In genomic region chr2:194382221-194382620, GRCh38 we compare ENCODE assay signal across 33 cellular contexts.
"Had no signal": no experiment of that assay in that cellular context is flagged by ENCODE, and none has a peak within 500 bp of the region (broad histone marks: within the 10 kb centered on the region; RNA-seq: fewer than 3 reads in every experiment).

No MANE protein-coding gene starts in this region.

- H3K9me3 ChIP-seq: adrenal gland, ascending aorta, body of pancreas had no signal

- H3K27me3 ChIP-seq: adrenal gland, ascending aorta, body of pancreas, brain microvascular endothelial cell, breast epithelium, cardiac muscle cell had no signal

- H3K27ac ChIP-seq: adrenal gland, ascending aorta, body of pancreas, brain microvascular endothelial cell, breast epithelium, cardiac muscle cell had no signal

- H3K4me1 ChIP-seq: adrenal gland, ascending aorta, body of pancreas, breast epithelium had no signal

- H3K4me3 ChIP-seq: adrenal gland, ascending aorta, body of pancreas, breast epithelium, cardiac muscle cell had no signal

- H3K36me3 ChIP-seq: adrenal gland, ascending aorta, brain microvascular endothelial cell, breast epithelium, cardiac muscle cell had no signal

- ATAC-seq: activated naive CD4-positive, alpha-beta T cell treated with anti-CD3 and anti-CD28 coated beads, Interleukin-2, amount 50 U/mL, for 72 hours; activated naive CD8-positive, alpha-beta T cell treated with anti-CD3 and anti-CD28 coated beads, Interleukin-2, amount 50 U/mL, for 24 hours; activated T-cell treated with anti-CD3 and anti-CD28 coated beads, Interleukin-2, amount 50 U/mL, for 4 hours; activated T-cell treated with anti-CD3 and anti-CD28 coated beads, Interleukin-2, amount 50 U/mL, for 72 hours; activated T-helper 17 cell treated with anti-CD3 and anti-CD28 coated beads, Interleukin-2, amount 50 U/mL, for 72 hours; body of pancreas had no signal

- DNase-seq: activated effector memory CD4-positive, alpha-beta T cell treated with anti-CD3 and anti-CD28 coated beads, Interleukin-2, amount 50 U/mL, for 16 hours; activated effector memory CD4-positive, alpha-beta T cell treated with Interleukin-2 at 50 U/mL for 16 hours; activated gamma-delta T cell; activated gamma-delta T cell treated with Interleukin-2 at 50 U/mL for 16 hours; activated naive CD4-positive, alpha-beta T cell; activated naive CD4-positive, alpha-beta T cell treated with anti-CD3 and anti-CD28 coated beads for 36 hours; activated naive CD4-positive, alpha-beta T cell treated with anti-CD3 and anti-CD28 coated beads, Interleukin-2, amount 10 ng/mL, durations not matched to agents 7 days and 5 days; activated naive CD4-positive, alpha-beta T cell treated with anti-CD3 and anti-CD28 coated beads, Interleukin-2, amount 50 U/mL, for 16 hours; activated naive CD4-positive, alpha-beta T cell treated with Interleukin-2 at 50 U/mL for 16 hours; activated naive CD8-positive, alpha-beta T cell treated with anti-CD3 and anti-CD28 coated beads for 36 hours; activated naive CD8-positive, alpha-beta T cell treated with anti-CD3 and anti-CD28 coated beads, Interleukin-2, amount 10 ng/mL, durations not matched to agents 7 days and 5 days; activated naive CD8-positive, alpha-beta T cell treated with anti-CD3 and anti-CD28 coated beads, Interleukin-2, amount 50 U/mL, for 24 hours; activated T-cell treated with anti-CD3 and anti-CD28 coated beads, Interleukin-2, amount 50 U/mL, for 24 hours; activated T-cell treated with anti-CD3 and anti-CD28 coated beads, Interleukin-2, amount 50 U/mL, for 4 hours; activated T-cell treated with anti-CD3 and anti-CD28 coated beads, Interleukin-2, amount 50 U/mL, for 48 hours; activated T-cell treated with anti-CD3 and anti-CD28 coated beads, Interleukin-2, amount 50 U/mL, for 72 hours; adrenal gland; amniotic stem cell; amygdala; anterior cingulate cortex; aorta; body of pancreas; brain microvascular endothelial cell; caudate nucleus; central memory CD4-positive, alpha-beta T cell; cerebellar nuclear complex had no signal

- FAIRE-seq: astrocyte, bronchial epithelial cell had no signal
